In genomic region chr20:46771195-46771588, GRCh38 we compare ENCODE assay signal across 26 cellular contexts.
"Had no signal": no experiment of that assay in that cellular context is flagged by ENCODE, and none has a peak within 500 bp of the region (broad histone marks: within the 10 kb centered on the region; RNA-seq: fewer than 3 reads in every experiment).

No MANE protein-coding gene starts in this region.

- H3K27ac ChIP-seq: stomach, suprapubic skin, testis, thoracic aorta, thyroid gland, tibial artery, tibial nerve, transverse colon, upper lobe of left lung, upper lobe of right lung, uterus, vagina had no signal

- ATAC-seq: stimulated activated effector memory CD8-positive, alpha-beta T cell treated with anti-CD3 and anti-CD28 coated beads, Interleukin-12 subunit alpha, Interleukin-12 subunit beta, amount 100 ng/mL, for 72 hours; stimulated activated memory B cell treated with anti-CD40 and anti-IgM and Interleukin-4, amounts not matched to agents 10 μg/mL and 1 μg/mL and 100 μg/mL, for 72 hours; stimulated activated naive B cell treated with anti-CD40 and anti-IgM and Interleukin-4, amounts not matched to agents 10 μg/mL and 1 μg/mL and 100 μg/mL, for 72 hours; stimulated activated naive CD8-positive, alpha-beta T cell treated with anti-CD3 and anti-CD28 coated beads, Interleukin-15, amount 100 ng/mL, for 72 hours; stimulated activated naive CD8-positive, alpha-beta T cell treated with anti-CD3 and anti-CD28 coated beads, Interleukin-15, Interleukin-2, amounts not matched to agents 100 U/mL and 50 U/mL, for 24 hours; upper lobe of right lung had no signal

- H3K36me3 ChIP-seq: stomach, suprapubic skin, thoracic aorta, thyroid gland, tibial artery, tibial nerve, transverse colon, upper lobe of left lung, upper lobe of right lung, uterus, vagina had no signal

- H3K27me3 ChIP-seq: testis, thyroid gland, tibial nerve, transverse colon, upper lobe of left lung, upper lobe of right lung, uterus, vagina had no signal

- H3K4me3 ChIP-seq: stomach, suprapubic skin, testis, thoracic aorta, thyroid gland, tibial artery, tibial nerve, transverse colon, upper lobe of left lung, upper lobe of right lung, uterus, vagina had no signal

- H3K4me1 ChIP-seq: stomach, suprapubic skin, testis, thyroid gland, tibial artery, tibial nerve, transverse colon, upper lobe of left lung, upper lobe of right lung, uterus, vagina had no signal

- H3K9me3 ChIP-seq: stomach, suprapubic skin, testis, thoracic aorta, thyroid gland, tibial artery, tibial nerve, transverse colon, upper lobe of left lung, upper lobe of right lung, uterus, vagina had no signal

- DNase-seq: stimulated activated CD4-positive, alpha-beta T cell treated with anti-CD3 and anti-CD28 coated beads, Interleukin-2, amount 100 ng/mL, for 48 hours; stimulated activated CD4-positive, alpha-beta T cell treated with anti-CD3 and anti-CD28 coated beads, Interleukin-4, amount 100 ng/mL, for 1 hour; stimulated activated CD4-positive, alpha-beta T cell treated with anti-CD3 and anti-CD28 coated beads, Interleukin-4, amount 100 ng/mL, for 24 hours; stimulated activated CD4-positive, alpha-beta T cell treated with anti-CD3 and anti-CD28 coated beads, Interleukin-4, amount 100 ng/mL, for 4 hours; stimulated activated CD8-positive, alpha-beta memory T cell treated with anti-CD3 and anti-CD28 coated beads, Interleukin-4, amount 100 ng/mL, for 48 hours; stimulated activated naive B cell treated with anti-CD40 and anti-IgM and Interleukin-4, amounts not matched to agents 10 μg/mL and 1 μg/mL and 100 μg/mL, for 72 hours; stimulated activated naive CD4-positive, alpha-beta T cell; stimulated activated naive CD4-positive, alpha-beta T cell treated with Interleukin-2 at 50 U/mL for 16 hours; stimulated activated naive CD8-positive, alpha-beta T cell treated with anti-CD3 and anti-CD28 coated beads, Interleukin-15, amount 100 ng/mL, for 72 hours; stimulated activated naive CD8-positive, alpha-beta T cell treated with anti-CD3 and anti-CD28 coated beads, Interleukin-15, Interleukin-2, amounts not matched to agents 100 U/mL and 50 U/mL, for 24 hours; stomach; substantia nigra; testis; thyroid gland; tibial artery; transverse colon; trophoblast cell; upper lobe of left lung; upper lobe of right lung; uterus had no signal
